Comparison of ENCODE assay signal across 8 cellular contexts in genomic region chr6:111258615-111259088, GRCh38.
DNase-seq lines count a peak whose midpoint lies in the region; ATAC-seq, FAIRE-seq and TF ChIP-seq lines count a peak whose summit lies in the region.

No MANE protein-coding gene starts in this region.

- FAIRE-seq in bronchial epithelial cell (lab: Jason Lieb, UNC) = no peak

- no peak for TF ChIP-seq CTCF in BE2C (IDR thresholded peaks at IDR 0.05; ENCODE audit: low read depth, low read length)
- TF ChIP-seq CTCF in bronchial epithelial cell (IDR thresholded peaks at IDR 0.05; ENCODE audit: insufficient read depth, low read length, severe bottlenecking) = no peak
- TF ChIP-seq CTCF in nephron (IDR thresholded peaks at IDR 0.05; ENCODE audit: unreplicated experiment in 3 of 3) = no peak

- DNase-seq in BE2C (no peak), bronchial epithelial cell (ENCODE audit: low read depth) (no peak), anterior cingulate cortex (lab: John Stamatoyannopoulos, UW) (no peak)

- H3K4me3 ChIP-seq in BE2C (ENCODE audit: low read depth, low read length) (peak overlapping the region; percentile 38), HUES6 (ENCODE audit: low read depth, low read length) (peak overlapping the region; percentile 28; the same call in 1 of the 2 replicates), bronchial epithelial cell (ENCODE audit: low read depth, low read length) (peak overlapping the region; percentile 10)

- H3K27ac ChIP-seq in HUES6 (ENCODE audit: low read depth, low read length) = no peak overlapping the region; the same call in 1 of the 2 replicates

- no peak for ATAC-seq in GM18505 (IDR thresholded peaks at IDR 0.05; ENCODE audit: unreplicated experiment)
- no peak for ATAC-seq in HG02798 (IDR thresholded peaks at IDR 0.05; ENCODE audit: poor library complexity, unreplicated experiment)
- no peak for ATAC-seq in HG03108 (IDR thresholded peaks at IDR 0.05; ENCODE audit: unreplicated experiment)

- peaks cover 19% of the 10 kb centered on the region for H3K27me3 Mint-ChIP-seq in nephron (ENCODE audit: low read depth)

- TF ChIP-seq POLR2A in GM18505 (IDR thresholded peaks at IDR 0.05; ENCODE audit: borderline replicate concordance, extremely low read depth, insufficient read depth, insufficient read length) = no peak

- peak overlapping the region; percentile 40 for H3K9ac ChIP-seq in HUES6 (ENCODE audit: low read length)

- peak overlapping the region; percentile 40 to 68 (median 60) for H3K27ac Mint-ChIP-seq in nephron

- H3K9me3 ChIP-seq in BE2C (no peaks in the 10 kb centered on the region), HUES6 (ENCODE audit: control insufficient read depth, insufficient read depth, low read depth, low read length) (no peaks in the 10 kb centered on the region)

- H3K27me3 ChIP-seq in BE2C (no peaks in the 10 kb centered on the region), HUES6 (ENCODE audit: control insufficient read depth, insufficient read depth, low read length) (peaks cover 6% of the 10 kb centered on the region; the same call in 1 of the 2 replicates), bronchial epithelial cell (ENCODE audit: control insufficient read depth, insufficient read depth, low read length) (no peaks in the 10 kb centered on the region)

- peaks cover 5% of the 10 kb centered on the region for H3K36me3 Mint-ChIP-seq in nephron (ENCODE audit: low read depth)

- no peaks in the 10 kb centered on the region; the same call in 1 of the 2 replicates for H3K4me1 ChIP-seq in BE2C
- H3K4me1 ChIP-seq in HUES6 (ENCODE audit: control insufficient read depth, insufficient read depth, low read length) = peaks cover 35% of the 10 kb centered on the region

- H3K36me3 ChIP-seq in BE2C (no peaks in the 10 kb centered on the region), HUES6 (ENCODE audit: control insufficient read depth, insufficient read depth, low read length) (peaks cover 1% of the 10 kb centered on the region), bronchial epithelial cell (ENCODE audit: control insufficient read depth, insufficient read depth, low read length) (no peaks in the 10 kb centered on the region)

- H3K9me3 Mint-ChIP-seq in nephron = no peaks in the 10 kb centered on the region

- peak overlapping the region; percentile 81 to 86 (median 84) for H3K4me3 Mint-ChIP-seq in nephron

- peaks cover 27% of the 10 kb centered on the region for H3K4me1 Mint-ChIP-seq in nephron
